Comparison of ENCODE assay signal across 1 cellular context in the genomic region with DNA sequence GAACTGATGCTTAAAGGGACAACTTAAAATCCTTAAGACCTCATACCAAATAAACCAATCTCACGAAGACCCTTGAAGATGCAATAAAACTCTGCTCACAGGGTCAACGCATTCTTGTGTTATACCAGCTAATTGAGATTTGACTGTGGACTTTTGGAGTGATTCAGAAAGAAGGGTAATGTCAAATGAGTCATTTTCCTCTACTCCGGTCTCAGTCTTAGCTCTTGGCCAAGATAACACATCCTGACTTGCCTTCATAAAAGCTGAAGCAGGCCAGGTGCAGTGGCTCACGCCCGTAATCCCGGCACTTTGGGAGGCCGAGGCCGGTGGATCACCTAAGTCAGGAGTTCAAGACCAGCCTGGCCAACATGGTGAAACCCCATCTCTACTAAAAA.
TF ChIP-seq lines count a peak whose summit lies in the region.

No MANE protein-coding gene starts in this region.

TF ChIP-seq in GM23338, 12 proteins besides CTCF, POLR2A, EP300 and RAD21 (continued from another document):
- TF ChIP-seq, protein P1, sequence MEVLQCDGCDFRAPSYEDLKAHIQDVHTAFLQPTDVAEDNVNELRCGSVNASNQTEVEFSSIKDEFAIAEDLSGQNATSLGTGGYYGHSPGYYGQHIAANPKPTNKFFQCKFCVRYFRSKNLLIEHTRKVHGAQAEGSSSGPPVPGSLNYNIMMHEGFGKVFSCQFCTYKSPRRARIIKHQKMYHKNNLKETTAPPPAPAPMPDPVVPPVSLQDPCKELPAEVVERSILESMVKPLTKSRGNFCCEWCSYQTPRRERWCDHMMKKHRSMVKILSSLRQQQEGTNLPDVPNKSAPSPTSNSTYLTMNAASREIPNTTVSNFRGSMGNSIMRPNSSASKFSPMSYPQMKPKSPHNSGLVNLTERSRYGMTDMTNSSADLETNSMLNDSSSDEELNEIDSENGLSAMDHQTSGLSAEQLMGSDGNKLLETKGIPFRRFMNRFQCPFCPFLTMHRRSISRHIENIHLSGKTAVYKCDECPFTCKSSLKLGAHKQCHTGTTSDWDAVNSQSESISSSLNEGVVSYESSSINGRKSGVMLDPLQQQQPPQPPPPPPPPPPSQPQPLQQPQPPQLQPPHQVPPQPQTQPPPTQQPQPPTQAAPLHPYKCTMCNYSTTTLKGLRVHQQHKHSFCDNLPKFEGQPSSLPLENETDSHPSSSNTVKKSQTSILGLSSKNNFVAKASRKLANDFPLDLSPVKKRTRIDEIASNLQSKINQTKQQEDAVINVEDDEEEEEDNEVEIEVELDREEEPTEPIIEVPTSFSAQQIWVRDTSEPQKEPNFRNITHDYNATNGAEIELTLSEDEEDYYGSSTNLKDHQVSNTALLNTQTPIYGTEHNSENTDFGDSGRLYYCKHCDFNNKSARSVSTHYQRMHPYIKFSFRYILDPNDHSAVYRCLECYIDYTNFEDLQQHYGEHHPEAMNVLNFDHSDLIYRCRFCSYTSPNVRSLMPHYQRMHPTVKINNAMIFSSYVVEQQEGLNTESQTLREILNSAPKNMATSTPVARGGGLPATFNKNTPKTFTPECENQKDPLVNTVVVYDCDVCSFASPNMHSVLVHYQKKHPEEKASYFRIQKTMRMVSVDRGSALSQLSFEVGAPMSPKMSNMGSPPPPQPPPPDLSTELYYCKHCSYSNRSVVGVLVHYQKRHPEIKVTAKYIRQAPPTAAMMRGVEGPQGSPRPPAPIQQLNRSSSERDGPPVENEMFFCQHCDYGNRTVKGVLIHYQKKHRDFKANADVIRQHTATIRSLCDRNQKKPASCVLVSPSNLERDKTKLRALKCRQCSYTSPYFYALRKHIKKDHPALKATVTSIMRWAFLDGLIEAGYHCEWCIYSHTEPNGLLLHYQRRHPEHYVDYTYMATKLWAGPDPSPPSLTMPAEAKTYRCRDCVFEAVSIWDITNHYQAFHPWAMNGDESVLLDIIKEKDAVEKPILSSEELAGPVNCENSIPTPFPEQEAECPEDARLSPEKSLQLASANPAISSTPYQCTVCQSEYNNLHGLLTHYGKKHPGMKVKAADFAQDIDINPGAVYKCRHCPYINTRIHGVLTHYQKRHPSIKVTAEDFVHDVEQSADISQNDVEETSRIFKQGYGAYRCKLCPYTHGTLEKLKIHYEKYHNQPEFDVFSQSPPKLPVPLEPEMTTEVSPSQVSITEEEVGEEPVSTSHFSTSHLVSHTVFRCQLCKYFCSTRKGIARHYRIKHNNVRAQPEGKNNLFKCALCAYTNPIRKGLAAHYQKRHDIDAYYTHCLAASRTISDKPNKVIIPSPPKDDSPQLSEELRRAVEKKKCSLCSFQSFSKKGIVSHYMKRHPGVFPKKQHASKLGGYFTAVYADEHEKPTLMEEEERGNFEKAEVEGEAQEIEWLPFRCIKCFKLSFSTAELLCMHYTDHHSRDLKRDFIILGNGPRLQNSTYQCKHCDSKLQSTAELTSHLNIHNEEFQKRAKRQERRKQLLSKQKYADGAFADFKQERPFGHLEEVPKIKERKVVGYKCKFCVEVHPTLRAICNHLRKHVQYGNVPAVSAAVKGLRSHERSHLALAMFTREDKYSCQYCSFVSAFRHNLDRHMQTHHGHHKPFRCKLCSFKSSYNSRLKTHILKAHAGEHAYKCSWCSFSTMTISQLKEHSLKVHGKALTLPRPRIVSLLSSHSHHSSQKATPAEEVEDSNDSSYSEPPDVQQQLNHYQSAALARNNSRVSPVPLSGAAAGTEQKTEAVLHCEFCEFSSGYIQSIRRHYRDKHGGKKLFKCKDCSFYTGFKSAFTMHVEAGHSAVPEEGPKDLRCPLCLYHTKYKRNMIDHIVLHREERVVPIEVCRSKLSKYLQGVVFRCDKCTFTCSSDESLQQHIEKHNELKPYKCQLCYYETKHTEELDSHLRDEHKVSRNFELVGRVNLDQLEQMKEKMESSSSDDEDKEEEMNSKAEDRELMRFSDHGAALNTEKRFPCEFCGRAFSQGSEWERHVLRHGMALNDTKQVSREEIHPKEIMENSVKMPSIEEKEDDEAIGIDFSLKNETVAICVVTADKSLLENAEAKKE (CRISPR knock-in tag; IDR thresholded peaks at IDR 0.05) = no peak
- TF ChIP-seq POLR2AphosphoS5 (IDR thresholded peaks at IDR 0.05; ENCODE audit: low read depth) = no peak
- no peak for TF ChIP-seq ETS1 (IDR thresholded peaks at IDR 0.05)
- no peak for TF ChIP-seq JUNB (IDR thresholded peaks at IDR 0.05; ENCODE audit: unreplicated experiment)
- TF ChIP-seq ZNF114 (CRISPR knock-in tag; IDR thresholded peaks at IDR 0.05) = no peak
- TF ChIP-seq STAT1 (IDR thresholded peaks at IDR 0.05; ENCODE audit: unreplicated experiment) = no peak
- TF ChIP-seq REST (IDR thresholded peaks at IDR 0.05; ENCODE audit: unreplicated experiment) = no peak
- TF ChIP-seq ZNF331 (CRISPR knock-in tag; IDR thresholded peaks at IDR 0.05; ENCODE audit: low read depth) = no peak
